ENCODE assay signal across 3 cellular contexts in the genomic region with DNA sequence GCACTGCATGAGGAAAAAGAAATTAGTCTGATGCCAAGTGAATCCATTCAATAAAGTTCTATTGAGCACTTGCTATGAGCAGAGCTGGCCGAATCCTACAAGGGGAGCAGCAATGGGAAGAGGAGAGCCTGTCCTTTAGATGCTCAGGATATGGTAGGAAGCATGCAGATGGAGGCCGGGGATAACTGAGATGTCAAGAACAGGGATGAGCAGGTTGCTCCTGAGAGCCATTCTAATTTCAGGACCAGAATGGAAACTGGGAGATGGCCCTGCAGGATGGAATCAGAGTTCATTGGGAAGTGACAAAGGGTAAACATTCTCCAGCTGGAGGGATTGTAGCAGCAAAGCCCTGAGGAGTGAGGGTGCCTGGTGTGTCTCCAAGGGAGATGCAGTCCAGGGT.
"Had no signal": no experiment of that assay in that cellular context is flagged by ENCODE, and none has a peak within 500 bp of the region (broad histone marks: within the 10 kb centered on the region; RNA-seq: fewer than 3 reads in every experiment).

No MANE protein-coding gene starts in this region.

- H3K4me3 ChIP-seq: GM12878 had no signal

- DNase-seq: GDM1, GF-D8 had no signal

- ATAC-seq: GM12878 had no signal
